In genomic region chr14:94021001-94021400, GRCh38 we compare ENCODE assay signal across 1 cellular context.
TF ChIP-seq lines count a peak whose summit lies in the region.

No MANE protein-coding gene starts in this region.

TF ChIP-seq in K562, 482 proteins besides CTCF, POLR2A, EP300 and RAD21:
- TF ChIP-seq ZNF79 (CRISPR knock-in tag; IDR thresholded peaks at IDR 0.05; ENCODE audit: low read depth): peak; percentile 89
- TF ChIP-seq SUPT5H (IDR thresholded peaks at IDR 0.05): no peak
- no peak for TF ChIP-seq ZNF551 (CRISPR knock-in tag; IDR thresholded peaks at IDR 0.05)
- TF ChIP-seq GATAD2B (IDR thresholded peaks at IDR 0.05; ENCODE audit: borderline replicate concordance): no peak
